29 cellular contexts compared by ENCODE assay signal in the genomic region with DNA sequence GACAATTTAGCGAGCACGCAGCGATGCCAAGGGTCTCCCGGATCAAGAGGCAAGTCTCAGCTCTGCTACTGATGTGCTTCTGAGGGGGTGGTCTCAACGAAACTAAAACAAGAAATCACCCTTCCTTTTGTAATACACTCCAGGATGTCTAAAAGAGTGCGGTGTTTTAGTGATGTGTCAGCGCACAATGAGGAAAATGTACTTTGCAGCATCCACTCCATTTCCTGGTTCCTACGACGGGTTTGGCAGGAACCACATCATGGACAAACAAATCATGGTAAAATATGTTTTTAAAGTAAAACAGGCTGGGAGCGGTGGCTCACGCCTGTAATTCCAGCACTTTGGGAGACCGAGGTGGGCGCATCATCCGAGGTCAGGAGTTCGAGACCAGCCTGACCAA.
"Had no signal": no experiment of that assay in that cellular context is flagged by ENCODE, and none has a peak within 500 bp of the region (broad histone marks: within the 10 kb centered on the region; RNA-seq: fewer than 3 reads in every experiment).

No MANE protein-coding gene starts in this region.

- H3K4me3 Mint-ChIP-seq: activated CD4-positive, alpha-beta memory T cell treated with anti-CD3 and anti-CD28 coated beads for 36 hours; activated CD4-positive, alpha-beta T cell treated with anti-CD3 and anti-CD28 coated beads for 36 hours; activated CD4-positive, alpha-beta T cell treated with anti-CD3 and anti-CD28 coated beads, Interleukin-2, amount 10 ng/mL, durations not matched to agents 24 days and 14 days; activated naive CD4-positive, alpha-beta T cell treated with anti-CD3 and anti-CD28 coated beads, Interleukin-2, amount 10 ng/mL, durations not matched to agents 7 days and 5 days; activated naive CD8-positive, alpha-beta T cell treated with anti-CD3 and anti-CD28 coated beads, Interleukin-2, amount 10 ng/mL, durations not matched to agents 7 days and 5 days; activated T-cell treated with anti-CD3 and anti-CD28 coated beads, Interleukin-2, amount 50 U/mL, for 24 hours; activated T-cell treated with anti-CD3 and anti-CD28 coated beads, Interleukin-2, amount 50 U/mL, for 72 hours; central memory CD8-positive, alpha-beta T cell; dendritic cell treated with granulocyte-macrophage colony-stimulating factor and Interleukin-4, amounts not matched to agents 40 ng/mL and 50 ng/mL, for 4 days; effector memory CD8-positive, alpha-beta T cell had no signal

- H3K9me3 Mint-ChIP-seq: activated CD4-positive, alpha-beta memory T cell treated with anti-CD3 and anti-CD28 coated beads for 36 hours; activated CD4-positive, alpha-beta T cell treated with anti-CD3 and anti-CD28 coated beads, Interleukin-2, amount 10 ng/mL, durations not matched to agents 24 days and 14 days; activated naive CD4-positive, alpha-beta T cell treated with anti-CD3 and anti-CD28 coated beads, Interleukin-2, amount 10 ng/mL, durations not matched to agents 7 days and 5 days; activated T-cell treated with anti-CD3 and anti-CD28 coated beads, Interleukin-2, amount 50 U/mL, for 24 hours; central memory CD8-positive, alpha-beta T cell; dendritic cell treated with granulocyte-macrophage colony-stimulating factor and Interleukin-4, amounts not matched to agents 40 ng/mL and 50 ng/mL, for 4 days; effector memory CD8-positive, alpha-beta T cell had no signal

- DNase-seq: activated CD4-positive, alpha-beta memory T cell treated with anti-CD3 and anti-CD28 coated beads for 36 hours; activated CD4-positive, alpha-beta T cell treated with anti-CD3 and anti-CD28 coated beads for 36 hours; activated CD4-positive, alpha-beta T cell treated with anti-CD3 and anti-CD28 coated beads, Interleukin-2, amount 10 ng/mL, durations not matched to agents 24 days and 14 days; activated CD4-positive, CD25-positive, alpha-beta regulatory T cell; activated CD4-positive, CD25-positive, alpha-beta regulatory T cell treated with anti-CD3 and anti-CD28 coated beads, Interleukin-2, amount 50 U/mL, for 72 hours; activated CD8-positive, alpha-beta memory T cell treated with anti-CD3 and anti-CD28 coated beads, Interleukin-2, amount 50 U/mL, for 48 hours; activated gamma-delta T cell; activated naive CD4-positive, alpha-beta T cell; activated naive CD4-positive, alpha-beta T cell treated with anti-CD3 and anti-CD28 coated beads, Interleukin-2, amount 10 ng/mL, durations not matched to agents 7 days and 5 days; activated naive CD8-positive, alpha-beta T cell treated with anti-CD3 and anti-CD28 coated beads, Interleukin-2, amount 10 ng/mL, durations not matched to agents 7 days and 5 days; activated T-cell treated with anti-CD3 and anti-CD28 coated beads for 4 hours; activated T-cell treated with anti-CD3 and anti-CD28 coated beads, Interleukin-2, amount 50 U/mL, for 24 hours; activated T-cell treated with anti-CD3 and anti-CD28 coated beads, Interleukin-2, amount 50 U/mL, for 72 hours; anterior cingulate cortex; brain microvascular endothelial cell; effector CD4-positive, alpha-beta T cell; effector memory CD8-positive, alpha-beta T cell; foreskin fibroblast; glutamatergic neuron; heart left ventricle; T-helper 2 cell had no signal

- H3K36me3 Mint-ChIP-seq: activated CD4-positive, alpha-beta memory T cell treated with anti-CD3 and anti-CD28 coated beads for 36 hours; activated naive CD4-positive, alpha-beta T cell treated with anti-CD3 and anti-CD28 coated beads, Interleukin-2, amount 10 ng/mL, durations not matched to agents 7 days and 5 days; activated naive CD4-positive, alpha-beta T cell treated with anti-CD3 and anti-CD28 coated beads, Interleukin-2, amount 50 U/mL, for 72 hours; activated naive CD8-positive, alpha-beta T cell treated with anti-CD3 and anti-CD28 coated beads, Interleukin-2, amount 10 ng/mL, durations not matched to agents 7 days and 5 days had no signal

- H3K27me3 Mint-ChIP-seq: activated naive CD4-positive, alpha-beta T cell treated with anti-CD3 and anti-CD28 coated beads, Interleukin-2, amount 10 ng/mL, durations not matched to agents 7 days and 5 days; activated naive CD8-positive, alpha-beta T cell treated with anti-CD3 and anti-CD28 coated beads, Interleukin-2, amount 10 ng/mL, durations not matched to agents 7 days and 5 days; dendritic cell treated with granulocyte-macrophage colony-stimulating factor and Interleukin-4, amounts not matched to agents 40 ng/mL and 50 ng/mL, for 4 days had no signal

- H3K4me1 Mint-ChIP-seq: activated CD4-positive, alpha-beta T cell treated with anti-CD3 and anti-CD28 coated beads for 36 hours; activated CD4-positive, alpha-beta T cell treated with anti-CD3 and anti-CD28 coated beads, Interleukin-2, amount 10 ng/mL, durations not matched to agents 24 days and 14 days; activated naive CD4-positive, alpha-beta T cell treated with anti-CD3 and anti-CD28 coated beads, Interleukin-2, amount 10 ng/mL, durations not matched to agents 7 days and 5 days; activated naive CD8-positive, alpha-beta T cell treated with anti-CD3 and anti-CD28 coated beads, Interleukin-2, amount 10 ng/mL, durations not matched to agents 7 days and 5 days; central memory CD8-positive, alpha-beta T cell had no signal

- H3K27ac Mint-ChIP-seq: activated CD4-positive, alpha-beta memory T cell treated with anti-CD3 and anti-CD28 coated beads for 36 hours; activated CD4-positive, alpha-beta T cell treated with anti-CD3 and anti-CD28 coated beads for 36 hours; activated CD4-positive, alpha-beta T cell treated with anti-CD3 and anti-CD28 coated beads, Interleukin-2, amount 10 ng/mL, durations not matched to agents 24 days and 14 days; activated naive CD4-positive, alpha-beta T cell treated with anti-CD3 and anti-CD28 coated beads, Interleukin-2, amount 10 ng/mL, durations not matched to agents 7 days and 5 days; activated naive CD4-positive, alpha-beta T cell treated with anti-CD3 and anti-CD28 coated beads, Interleukin-2, amount 50 U/mL, for 72 hours; activated naive CD8-positive, alpha-beta T cell treated with anti-CD3 and anti-CD28 coated beads, Interleukin-2, amount 10 ng/mL, durations not matched to agents 7 days and 5 days; activated T-cell treated with anti-CD3 and anti-CD28 coated beads, Interleukin-2, amount 50 U/mL, for 24 hours; activated T-cell treated with anti-CD3 and anti-CD28 coated beads, Interleukin-2, amount 50 U/mL, for 72 hours; dendritic cell treated with granulocyte-macrophage colony-stimulating factor and Interleukin-4, amounts not matched to agents 40 ng/mL and 50 ng/mL, for 4 days; effector memory CD8-positive, alpha-beta T cell had no signal

- H3K36me3 ChIP-seq: brain microvascular endothelial cell, heart left ventricle had no signal

- H3K9me3 ChIP-seq: heart left ventricle had no signal

- H3K27ac ChIP-seq: brain microvascular endothelial cell, coronary artery, epithelial cell of prostate, heart left ventricle had no signal

- ATAC-seq: activated CD4-positive, alpha-beta T cell treated with anti-CD3 and anti-CD28 coated beads for 36 hours; activated naive CD4-positive, alpha-beta T cell treated with anti-CD3 and anti-CD28 coated beads, Interleukin-2, amount 50 U/mL, for 72 hours; activated T-cell treated with anti-CD3 and anti-CD28 coated beads, Interleukin-2, amount 50 U/mL, for 72 hours; effector memory CD8-positive, alpha-beta T cell; heart left ventricle had no signal

- H3K27me3 ChIP-seq: brain microvascular endothelial cell, heart left ventricle had no signal

- FAIRE-seq: astrocyte, bronchial epithelial cell, frontal cortex had no signal

- H3K4me3 ChIP-seq: coronary artery, heart left ventricle had no signal
